1 cellular context compared by ENCODE assay signal in genomic region chr1:12640237-12640957, GRCh38.
TF ChIP-seq lines count a peak whose summit lies in the region.

No MANE protein-coding gene starts in this region.

TF ChIP-seq in GM23338, 12 proteins besides CTCF, POLR2A, EP300 and RAD21 (continued from another document):
- TF ChIP-seq, protein P1, sequence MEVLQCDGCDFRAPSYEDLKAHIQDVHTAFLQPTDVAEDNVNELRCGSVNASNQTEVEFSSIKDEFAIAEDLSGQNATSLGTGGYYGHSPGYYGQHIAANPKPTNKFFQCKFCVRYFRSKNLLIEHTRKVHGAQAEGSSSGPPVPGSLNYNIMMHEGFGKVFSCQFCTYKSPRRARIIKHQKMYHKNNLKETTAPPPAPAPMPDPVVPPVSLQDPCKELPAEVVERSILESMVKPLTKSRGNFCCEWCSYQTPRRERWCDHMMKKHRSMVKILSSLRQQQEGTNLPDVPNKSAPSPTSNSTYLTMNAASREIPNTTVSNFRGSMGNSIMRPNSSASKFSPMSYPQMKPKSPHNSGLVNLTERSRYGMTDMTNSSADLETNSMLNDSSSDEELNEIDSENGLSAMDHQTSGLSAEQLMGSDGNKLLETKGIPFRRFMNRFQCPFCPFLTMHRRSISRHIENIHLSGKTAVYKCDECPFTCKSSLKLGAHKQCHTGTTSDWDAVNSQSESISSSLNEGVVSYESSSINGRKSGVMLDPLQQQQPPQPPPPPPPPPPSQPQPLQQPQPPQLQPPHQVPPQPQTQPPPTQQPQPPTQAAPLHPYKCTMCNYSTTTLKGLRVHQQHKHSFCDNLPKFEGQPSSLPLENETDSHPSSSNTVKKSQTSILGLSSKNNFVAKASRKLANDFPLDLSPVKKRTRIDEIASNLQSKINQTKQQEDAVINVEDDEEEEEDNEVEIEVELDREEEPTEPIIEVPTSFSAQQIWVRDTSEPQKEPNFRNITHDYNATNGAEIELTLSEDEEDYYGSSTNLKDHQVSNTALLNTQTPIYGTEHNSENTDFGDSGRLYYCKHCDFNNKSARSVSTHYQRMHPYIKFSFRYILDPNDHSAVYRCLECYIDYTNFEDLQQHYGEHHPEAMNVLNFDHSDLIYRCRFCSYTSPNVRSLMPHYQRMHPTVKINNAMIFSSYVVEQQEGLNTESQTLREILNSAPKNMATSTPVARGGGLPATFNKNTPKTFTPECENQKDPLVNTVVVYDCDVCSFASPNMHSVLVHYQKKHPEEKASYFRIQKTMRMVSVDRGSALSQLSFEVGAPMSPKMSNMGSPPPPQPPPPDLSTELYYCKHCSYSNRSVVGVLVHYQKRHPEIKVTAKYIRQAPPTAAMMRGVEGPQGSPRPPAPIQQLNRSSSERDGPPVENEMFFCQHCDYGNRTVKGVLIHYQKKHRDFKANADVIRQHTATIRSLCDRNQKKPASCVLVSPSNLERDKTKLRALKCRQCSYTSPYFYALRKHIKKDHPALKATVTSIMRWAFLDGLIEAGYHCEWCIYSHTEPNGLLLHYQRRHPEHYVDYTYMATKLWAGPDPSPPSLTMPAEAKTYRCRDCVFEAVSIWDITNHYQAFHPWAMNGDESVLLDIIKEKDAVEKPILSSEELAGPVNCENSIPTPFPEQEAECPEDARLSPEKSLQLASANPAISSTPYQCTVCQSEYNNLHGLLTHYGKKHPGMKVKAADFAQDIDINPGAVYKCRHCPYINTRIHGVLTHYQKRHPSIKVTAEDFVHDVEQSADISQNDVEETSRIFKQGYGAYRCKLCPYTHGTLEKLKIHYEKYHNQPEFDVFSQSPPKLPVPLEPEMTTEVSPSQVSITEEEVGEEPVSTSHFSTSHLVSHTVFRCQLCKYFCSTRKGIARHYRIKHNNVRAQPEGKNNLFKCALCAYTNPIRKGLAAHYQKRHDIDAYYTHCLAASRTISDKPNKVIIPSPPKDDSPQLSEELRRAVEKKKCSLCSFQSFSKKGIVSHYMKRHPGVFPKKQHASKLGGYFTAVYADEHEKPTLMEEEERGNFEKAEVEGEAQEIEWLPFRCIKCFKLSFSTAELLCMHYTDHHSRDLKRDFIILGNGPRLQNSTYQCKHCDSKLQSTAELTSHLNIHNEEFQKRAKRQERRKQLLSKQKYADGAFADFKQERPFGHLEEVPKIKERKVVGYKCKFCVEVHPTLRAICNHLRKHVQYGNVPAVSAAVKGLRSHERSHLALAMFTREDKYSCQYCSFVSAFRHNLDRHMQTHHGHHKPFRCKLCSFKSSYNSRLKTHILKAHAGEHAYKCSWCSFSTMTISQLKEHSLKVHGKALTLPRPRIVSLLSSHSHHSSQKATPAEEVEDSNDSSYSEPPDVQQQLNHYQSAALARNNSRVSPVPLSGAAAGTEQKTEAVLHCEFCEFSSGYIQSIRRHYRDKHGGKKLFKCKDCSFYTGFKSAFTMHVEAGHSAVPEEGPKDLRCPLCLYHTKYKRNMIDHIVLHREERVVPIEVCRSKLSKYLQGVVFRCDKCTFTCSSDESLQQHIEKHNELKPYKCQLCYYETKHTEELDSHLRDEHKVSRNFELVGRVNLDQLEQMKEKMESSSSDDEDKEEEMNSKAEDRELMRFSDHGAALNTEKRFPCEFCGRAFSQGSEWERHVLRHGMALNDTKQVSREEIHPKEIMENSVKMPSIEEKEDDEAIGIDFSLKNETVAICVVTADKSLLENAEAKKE (CRISPR knock-in tag; IDR thresholded peaks at IDR 0.05), result no peak
- TF ChIP-seq, protein P2, sequence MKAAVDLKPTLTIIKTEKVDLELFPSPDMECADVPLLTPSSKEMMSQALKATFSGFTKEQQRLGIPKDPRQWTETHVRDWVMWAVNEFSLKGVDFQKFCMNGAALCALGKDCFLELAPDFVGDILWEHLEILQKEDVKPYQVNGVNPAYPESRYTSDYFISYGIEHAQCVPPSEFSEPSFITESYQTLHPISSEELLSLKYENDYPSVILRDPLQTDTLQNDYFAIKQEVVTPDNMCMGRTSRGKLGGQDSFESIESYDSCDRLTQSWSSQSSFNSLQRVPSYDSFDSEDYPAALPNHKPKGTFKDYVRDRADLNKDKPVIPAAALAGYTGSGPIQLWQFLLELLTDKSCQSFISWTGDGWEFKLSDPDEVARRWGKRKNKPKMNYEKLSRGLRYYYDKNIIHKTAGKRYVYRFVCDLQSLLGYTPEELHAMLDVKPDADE (IDR thresholded peaks at IDR 0.05), result no peak
